8 cellular contexts compared by ENCODE assay signal in the genomic region with DNA sequence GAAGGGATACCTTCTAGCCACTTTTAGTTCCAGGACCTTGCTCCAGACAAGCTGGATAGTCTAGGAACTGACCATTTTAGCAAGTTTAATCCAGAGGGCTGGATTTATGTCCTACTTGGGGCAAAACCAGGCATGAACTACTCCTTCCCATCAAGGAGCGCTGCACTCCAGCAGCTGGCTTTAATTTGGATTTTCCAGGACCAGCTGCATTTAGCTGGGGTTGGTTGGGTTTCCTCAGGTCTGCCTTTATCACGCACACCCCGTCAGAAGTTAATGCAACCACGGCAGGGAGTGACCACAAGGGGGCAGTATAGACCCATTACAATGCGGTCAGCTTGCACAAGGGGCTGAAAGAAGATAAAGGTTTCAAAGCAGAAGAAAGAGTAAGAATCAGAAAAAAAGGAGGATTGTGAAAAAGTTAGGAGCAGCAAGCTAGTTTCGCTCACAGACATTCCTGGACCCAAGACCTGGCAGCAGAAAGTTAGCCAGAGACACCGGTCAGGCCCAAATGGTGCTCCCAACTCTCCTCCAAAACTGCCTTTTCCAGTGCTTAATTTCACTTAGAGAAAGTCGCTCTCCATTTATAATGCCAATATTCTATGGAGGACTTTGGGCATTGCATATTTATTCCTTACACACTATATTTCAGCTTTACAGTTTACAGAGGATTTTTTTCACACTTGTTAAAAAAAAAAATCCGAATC. TPM values are rescaled to one million over a fixed set of nuclear protein-coding genes. Genes with fewer than 3 reads are reported as not detected.
A peak's percentile ranks its signal among the peaks of the same experiment; 100 is the strongest.
DNase-seq lines count a peak whose midpoint lies in the region; ATAC-seq and TF ChIP-seq lines count a peak whose summit lies in the region.

No MANE protein-coding gene starts in this region.

- H3K27ac ChIP-seq in SJCRH30 = no peak overlapping the region
- peak overlapping the region in 3 of 4 donors; percentile 84 to 86 (median 85) for H3K27ac ChIP-seq in gastroesophageal sphincter
- H3K27ac ChIP-seq in parathyroid adenoma = no peak overlapping the region
- H3K27ac ChIP-seq in tibial artery = peak overlapping the region; percentile 94 to 97

- H2AFZ ChIP-seq in parathyroid adenoma = peak overlapping the region; percentile 1

- peaks cover 45% of the 10 kb centered on the region for H3K4me1 ChIP-seq in SJCRH30
- peaks cover 2 to 51% (median 19%) of the 10 kb centered on the region in 3 donors for H3K4me1 ChIP-seq in gastroesophageal sphincter
- no peaks in the 10 kb centered on the region for H3K4me1 ChIP-seq in parathyroid adenoma
- peaks cover 4 to 53% (median 41%) of the 10 kb centered on the region in 4 donors for H3K4me1 ChIP-seq in tibial artery

- no peaks in the 10 kb centered on the region for H3K27me3 ChIP-seq in SJCRH30
- H3K27me3 ChIP-seq in gastroesophageal sphincter = no peaks in the 10 kb centered on the region
- no peaks in the 10 kb centered on the region for H3K27me3 ChIP-seq in parathyroid adenoma (ENCODE audit: control insufficient read depth, insufficient read depth, low read length)
- no peaks in the 10 kb centered on the region for H3K27me3 ChIP-seq in tibial artery

- no peak overlapping the region for H3K9ac ChIP-seq in parathyroid adenoma

- H3K36me3 ChIP-seq in SJCRH30 = no peaks in the 10 kb centered on the region
- peaks cover 0 to 4% of the 10 kb centered on the region in 2 donors for H3K36me3 ChIP-seq in gastroesophageal sphincter
- H3K36me3 ChIP-seq in parathyroid adenoma (ENCODE audit: control insufficient read depth, insufficient read depth, low read length) = no peaks in the 10 kb centered on the region
- H3K36me3 ChIP-seq in tibial artery = peaks cover 0 to 4% (median 0%) of the 10 kb centered on the region in 3 donors

- TF ChIP-seq POLR2A in gastroesophageal sphincter (IDR thresholded peaks at IDR 0.05) = no peak

- no peak overlapping the region for H3K4me3 ChIP-seq in GM12864 (ENCODE audit: low read depth, low read length)
- no peak overlapping the region for H3K4me3 ChIP-seq in SJCRH30
- H3K4me3 ChIP-seq in gastroesophageal sphincter = no peak overlapping the region
- H3K4me3 ChIP-seq in parathyroid adenoma (ENCODE audit: low read depth, low read length) = no peak overlapping the region
- no peak overlapping the region for H3K4me3 ChIP-seq in tibial artery

- no peak for TF ChIP-seq EP300 in gastroesophageal sphincter (IDR thresholded peaks at IDR 0.05)

- intact Hi-C loops in tibial artery (cut with DNase I; ENCODE audit: low total_unique reads) = loop anchor here (2.0 to 5.0 kb wide), 2 partner anchors 689 to 749 kb away; a partner anchor contains a TSS

- no peak overlapping the region for H3K4me2 ChIP-seq in parathyroid adenoma (ENCODE audit: low read length)

- H3K9me3 ChIP-seq in SJCRH30 (replicated peaks) = no peaks in the 10 kb centered on the region
- H3K9me3 ChIP-seq in gastroesophageal sphincter = no peaks in the 10 kb centered on the region
- no peaks in the 10 kb centered on the region for H3K9me3 ChIP-seq in parathyroid adenoma (ENCODE audit: control insufficient read depth, low read length)
- no peaks in the 10 kb centered on the region for H3K9me3 ChIP-seq in tibial artery

- ATAC-seq in gastroesophageal sphincter = peak; percentile 34
- ATAC-seq in GM19324 (IDR thresholded peaks at IDR 0.05; ENCODE audit: low FRiP score, unreplicated experiment) = no peak

- TF ChIP-seq CTCF in GM12864 (IDR thresholded peaks at IDR 0.05; ENCODE audit: low read depth, low read length, missing control alignments) (peak; percentile 86), gastroesophageal sphincter (IDR thresholded peaks at IDR 0.05) (peak; percentile 91 to 97 (median 94)), parathyroid adenoma (IDR thresholded peaks at IDR 0.05) (peak; percentile 96), tibial artery (IDR thresholded peaks at IDR 0.05) (peak; percentile 88 to 95)

- DNase-seq in GM12864 (ENCODE audit: low read depth) (peak; percentile 26), MV-4-11 (lab: John Stamatoyannopoulos, UW) (peak; percentile 80), SJCRH30 (peak; percentile 88 to 97), tibial artery (peak; percentile 92 to 93)
- peak; percentile 63 for DNase-seq in activated effector memory CD4-positive, alpha-beta T cell treated with Interleukin-2 at 50 U/mL for 16 hours

- no peaks in the 10 kb centered on the region for H3K79me2 ChIP-seq in parathyroid adenoma

- WGBS in gastroesophageal sphincter (ENCODE audit: low coverage in 1 of 2), 2 donors = 26 to 34% methylated on average over 4 to 8 of the region's 9 CpGs

RNA-seq across cellular contexts. Expression of a gene that starts 40.1 kb away (rescaled TPM):
- total RNA-seq in SJCRH30 (2014; rRNA removed; shearing (Covaris generic)) = 36.0 and 41.6 TPM in 2 replicates
- total RNA-seq in gastroesophageal sphincter = 10 to 100 TPM; 18.1 to 23.5 (median 21.4) TPM

RNA-seq across cellular contexts. Expression of a gene that starts 40.4 kb away (rescaled TPM):
- total RNA-seq in SJCRH30 (2014; rRNA removed; shearing (Covaris generic)) = 48.5 and 51.2 TPM in 2 replicates
- total RNA-seq in gastroesophageal sphincter = 10 to 100 TPM; 15.1 to 31.9 (median 25.6) TPM

Comparison
In these comparisons a context has a peak if more than half of its experiments do, and no peak if none do; other contexts are left out.
1. DNase-seq: peak in every context shown above with its lines; median percentile 92 in SJCRH30; 92 in tibial artery; 80 in MV-4-11; 63 in activated effector memory CD4-positive, alpha-beta T cell treated with Interleukin-2 at 50 U/mL for 16 hours; 26 in GM12864.
2. H3K27ac ChIP-seq: peak in gastroesophageal sphincter (3 of 4) and tibial artery (2 of 2); none in SJCRH30 (single experiment) and parathyroid adenoma (single experiment).
3. Peak in every context shown above with its lines, with median percentiles within 50 percentile points of each other: CTCF ChIP-seq.